In genomic region chr6:151027936-151028838, GRCh38 we compare ENCODE assay signal across 17 cellular contexts.
DNase-seq lines count a peak whose midpoint lies in the region; ATAC-seq and TF ChIP-seq lines count a peak whose summit lies in the region.
"Had no signal": no experiment of that assay in that cellular context is flagged by ENCODE, and none has a peak within 500 bp of the region (broad histone marks: within the 10 kb centered on the region; RNA-seq: fewer than 3 reads in every experiment).

No MANE protein-coding gene starts in this region.

- no peaks in the 10 kb centered on the region for H3K9me3 Mint-ChIP-seq in activated CD8-positive, alpha-beta T cell treated with anti-CD3 and anti-CD28 coated beads for 36 hours
- H3K9me3 Mint-ChIP-seq in endothelial cell (ENCODE audit: unreplicated experiment) = no peaks in the 10 kb centered on the region
- H3K9me3 Mint-ChIP-seq: activated naive CD4-positive, alpha-beta T cell treated with anti-CD3 and anti-CD28 coated beads, Interleukin-2, amount 50 U/mL, for 24 hours had no signal

- H3K27me3 Mint-ChIP-seq in activated CD8-positive, alpha-beta T cell treated with anti-CD3 and anti-CD28 coated beads for 36 hours = no peaks in the 10 kb centered on the region
- no peaks in the 10 kb centered on the region for H3K27me3 Mint-ChIP-seq in endothelial cell (ENCODE audit: unreplicated experiment)
- H3K27me3 Mint-ChIP-seq: activated naive CD4-positive, alpha-beta T cell treated with anti-CD3 and anti-CD28 coated beads, Interleukin-2, amount 50 U/mL, for 24 hours; T-helper 17 cell; type B pancreatic cell had no signal

- peak; percentile 67 for ATAC-seq in activated CD8-positive, alpha-beta T cell treated with anti-CD3 and anti-CD28 coated beads for 36 hours
- ATAC-seq in stimulated activated naive CD8-positive, alpha-beta T cell treated with anti-CD3 and anti-CD28 coated beads, Interleukin-15, Interleukin-2, amounts not matched to agents 100 U/mL and 50 U/mL, for 24 hours = peak; percentile 49
- no peak for ATAC-seq in GM21786 (IDR thresholded peaks at IDR 0.05; ENCODE audit: unreplicated experiment)
- ATAC-seq: gastrocnemius medialis, T-helper 17 cell had no signal

- peaks cover 61% of the 10 kb centered on the region for H3K36me3 Mint-ChIP-seq in activated CD8-positive, alpha-beta T cell treated with anti-CD3 and anti-CD28 coated beads for 36 hours (ENCODE audit: low read depth)
- H3K36me3 Mint-ChIP-seq in endothelial cell (ENCODE audit: low read depth, unreplicated experiment) = peaks cover 5% of the 10 kb centered on the region

- peak; percentile 37 for DNase-seq in activated CD8-positive, alpha-beta memory T cell treated with anti-CD3 and anti-CD28 coated beads for 24 hours
- DNase-seq in activated CD8-positive, alpha-beta memory T cell treated with anti-CD3 and anti-CD28 coated beads, Interleukin-2, amount 50 U/mL, for 48 hours = no peak
- peak; percentile 45 for DNase-seq in activated CD8-positive, alpha-beta T cell treated with anti-CD3 and anti-CD28 coated beads for 36 hours
- DNase-seq in endothelial cell (ENCODE audit: low spot score) = no peak
- DNase-seq in stimulated activated naive CD8-positive, alpha-beta T cell treated with anti-CD3 and anti-CD28 coated beads, Interleukin-15, Interleukin-2, amounts not matched to agents 100 U/mL and 50 U/mL, for 24 hours = no peak
- DNase-seq in amygdala (lab: John Stamatoyannopoulos, UW) = no peak
- DNase-seq in GM10248 (ENCODE audit: extremely low spot score) = no peak
- DNase-seq: activated CD4-positive, alpha-beta T cell treated with anti-CD3 and anti-CD28 coated beads, Interleukin-2, amount 50 U/mL, for 48 hours; esophagus squamous epithelium; gastrocnemius medialis; kidney glomerular epithelial cell; NCI-H1436 treated with DMSO at 0.1 percent for 48 hours; NCI-H524 treated with DMSO at 0.1 percent for 48 hours; T-helper 17 cell had no signal

- no peak overlapping the region for H3K4me3 Mint-ChIP-seq in activated CD8-positive, alpha-beta T cell treated with anti-CD3 and anti-CD28 coated beads for 36 hours
- H3K4me3 Mint-ChIP-seq in endothelial cell (ENCODE audit: unreplicated experiment) = peak overlapping the region; percentile 13
- H3K4me3 Mint-ChIP-seq: activated naive CD4-positive, alpha-beta T cell treated with anti-CD3 and anti-CD28 coated beads, Interleukin-2, amount 50 U/mL, for 24 hours; T-helper 17 cell; type B pancreatic cell had no signal

- intact Hi-C loops in activated CD8-positive, alpha-beta T cell treated with anti-CD3 and anti-CD28 coated beads for 36 hours (cut with micrococcal nuclease) = no loop called here

- H3K27ac Mint-ChIP-seq in activated CD8-positive, alpha-beta T cell treated with anti-CD3 and anti-CD28 coated beads for 36 hours = no peak overlapping the region
- H3K27ac Mint-ChIP-seq in endothelial cell (ENCODE audit: unreplicated experiment) = no peak overlapping the region
- H3K27ac Mint-ChIP-seq: activated naive CD4-positive, alpha-beta T cell treated with anti-CD3 and anti-CD28 coated beads, Interleukin-2, amount 50 U/mL, for 24 hours; T-helper 17 cell; type B pancreatic cell had no signal

- POLR2A ChIA-PET in activated CD8-positive, alpha-beta T cell treated with anti-CD3 and anti-CD28 coated beads for 36 hours (lab: Charles Lee) = no interaction called here
- POLR2A ChIA-PET in GM10248 (lab: Yijun Ruan, JAX) = no interaction called here

- peaks cover 11% of the 10 kb centered on the region for H3K4me1 Mint-ChIP-seq in activated CD8-positive, alpha-beta T cell treated with anti-CD3 and anti-CD28 coated beads for 36 hours (ENCODE audit: low read depth)
- H3K4me1 Mint-ChIP-seq in endothelial cell (ENCODE audit: unreplicated experiment) = no peaks in the 10 kb centered on the region
- H3K4me1 Mint-ChIP-seq: activated naive CD4-positive, alpha-beta T cell treated with anti-CD3 and anti-CD28 coated beads, Interleukin-2, amount 50 U/mL, for 24 hours had no signal

- CTCF ChIA-PET in activated CD8-positive, alpha-beta T cell treated with anti-CD3 and anti-CD28 coated beads for 36 hours (lab: Charles Lee) = interaction anchor here (1.0 to 3.4 kb wide), 2 partner anchors 14 to 136 kb away, joined by 4 to 18 read pairs; no protein-coding TSS in a partner anchor
- CTCF ChIA-PET in GM10248 (lab: Yijun Ruan, JAX) = interaction anchor here (0.8 to 8.1 kb wide), 5 partner anchors 10 to 296 kb away, joined by 3 to 82 read pairs (median 5); no protein-coding TSS in a partner anchor

- no peak for TF ChIP-seq CTCF in activated CD8-positive, alpha-beta T cell treated with anti-CD3 and anti-CD28 coated beads for 36 hours (IDR thresholded peaks at IDR 0.05)
- TF ChIP-seq CTCF in endothelial cell (IDR thresholded peaks at IDR 0.05; ENCODE audit: unreplicated experiment) (no peak), GM10248 (IDR thresholded peaks at IDR 0.05; ENCODE audit: control extremely low read depth, extremely low read depth, low read depth, missing control alignments) (no peak)

Comparison
In these comparisons a context has a peak if more than half of its experiments do, and no peak if none do; other contexts are left out.
1. DNase-seq: peak in activated CD8-positive, alpha-beta memory T cell treated with anti-CD3 and anti-CD28 coated beads for 24 hours (single experiment) and activated CD8-positive, alpha-beta T cell treated with anti-CD3 and anti-CD28 coated beads for 36 hours (single experiment); none in activated CD8-positive, alpha-beta memory T cell treated with anti-CD3 and anti-CD28 coated beads, Interleukin-2, amount 50 U/mL, for 48 hours (single experiment), endothelial cell (single experiment), stimulated activated naive CD8-positive, alpha-beta T cell treated with anti-CD3 and anti-CD28 coated beads, Interleukin-15, Interleukin-2, amounts not matched to agents 100 U/mL and 50 U/mL, for 24 hours (single experiment), amygdala (0 of 56) and GM10248 (single experiment).